24 cellular contexts compared by ENCODE assay signal in genomic region chr6:88651400-88651799, GRCh38.
"Had no signal": no experiment of that assay in that cellular context is flagged by ENCODE, and none has a peak within 500 bp of the region (broad histone marks: within the 10 kb centered on the region; RNA-seq: fewer than 3 reads in every experiment).

No MANE protein-coding gene starts in this region.

- H3K36me3 ChIP-seq: esophagus squamous epithelium, prostate gland, right lobe of liver, spleen, stomach, thoracic aorta had no signal

- H3K9me3 Mint-ChIP-seq: effector memory CD8-positive, alpha-beta T cell; nephron had no signal

- H3K9ac ChIP-seq: parathyroid adenoma had no signal

- H3K27ac ChIP-seq: esophagus squamous epithelium, parathyroid adenoma, prostate gland, right lobe of liver, spleen, stomach, thoracic aorta had no signal

- H3K4me3 ChIP-seq: esophagus squamous epithelium, prostate gland, right lobe of liver, spleen, stomach, thoracic aorta had no signal

- FAIRE-seq: colon had no signal

- H3K27me3 Mint-ChIP-seq: dendritic cell treated with granulocyte-macrophage colony-stimulating factor and Interleukin-4, amounts not matched to agents 40 ng/mL and 50 ng/mL, for 4 days; effector memory CD8-positive, alpha-beta T cell; naive B cell had no signal

- DNase-seq: effector memory CD8-positive, alpha-beta T cell; esophagus squamous epithelium; foreskin fibroblast; immature natural killer cell; left colon; mesendoderm; naive B cell; occipital lobe; retina; right lobe of liver; spleen; stimulated activated CD4-positive, alpha-beta T cell treated with anti-CD3 and anti-CD28 coated beads, Interleukin-15, amount 100 ng/mL, for 24 hours; stimulated activated CD4-positive, alpha-beta T cell treated with anti-CD3 and anti-CD28 coated beads, Interleukin-1b, Interleukin-23, amount 100 ng/mL, for 48 hours; stimulated activated CD4-positive, alpha-beta T cell treated with anti-CD3 and anti-CD28 coated beads, Interleukin-4, amount 100 ng/mL, for 4 hours; stimulated activated naive CD4-positive, alpha-beta T cell; stomach; substantia nigra; trophoblast cell had no signal

- H3K4me3 Mint-ChIP-seq: dendritic cell treated with granulocyte-macrophage colony-stimulating factor and Interleukin-4, amounts not matched to agents 40 ng/mL and 50 ng/mL, for 4 days; effector memory CD8-positive, alpha-beta T cell; immature natural killer cell; naive B cell; nephron had no signal

- H3K4me1 ChIP-seq: esophagus squamous epithelium, prostate gland, right lobe of liver, spleen, stomach had no signal

- H3K27ac Mint-ChIP-seq: dendritic cell treated with granulocyte-macrophage colony-stimulating factor and Interleukin-4, amounts not matched to agents 40 ng/mL and 50 ng/mL, for 4 days; effector memory CD8-positive, alpha-beta T cell; immature natural killer cell; naive B cell; nephron had no signal

- H3K4me1 Mint-ChIP-seq: nephron had no signal

- H3K27me3 ChIP-seq: esophagus squamous epithelium, right lobe of liver, spleen, stomach had no signal

- H2AFZ ChIP-seq: parathyroid adenoma had no signal

- H3K9me3 ChIP-seq: esophagus squamous epithelium, prostate gland, right lobe of liver, stomach, thoracic aorta had no signal
